ENCODE assay signal across 8 cellular contexts in the genomic region with DNA sequence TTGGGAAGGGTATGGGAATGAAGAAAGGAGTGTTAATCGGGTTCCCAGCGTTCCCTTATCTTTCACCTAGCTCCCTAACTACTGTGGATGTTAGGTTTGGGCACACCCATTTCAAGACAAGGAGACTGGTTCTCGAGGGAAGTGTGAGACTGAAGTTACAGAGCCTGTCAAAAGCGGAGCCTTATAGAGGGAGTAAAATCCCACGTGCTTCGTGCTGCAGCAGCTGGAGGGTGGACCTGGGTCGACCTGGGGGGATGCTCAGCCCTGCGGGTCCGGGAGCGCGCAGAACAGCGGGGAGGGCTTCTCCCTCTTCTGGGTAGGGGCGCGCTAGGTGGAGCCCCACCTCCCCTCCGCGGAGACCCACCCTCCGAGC. TPM values are rescaled to one million over a fixed set of nuclear protein-coding genes. Genes with fewer than 3 reads are reported as not detected.
DNase-seq lines count a peak whose midpoint lies in the region; ATAC-seq and TF ChIP-seq lines count a peak whose summit lies in the region.

No MANE protein-coding gene starts in this region.

- H3K27me3 ChIP-seq in KMS-11 (ENCODE audit: insufficient read depth, low read depth), result no peaks in the 10 kb centered on the region
- H3K27me3 ChIP-seq in iPS-18a (ENCODE audit: control insufficient read depth, insufficient read depth, low read length), result peaks cover 42% of the 10 kb centered on the region

- peak; percentile 22 for ATAC-seq in GM21576 (IDR thresholded peaks at IDR 0.05; ENCODE audit: unreplicated experiment)
- ATAC-seq in stimulated activated naive CD8-positive, alpha-beta T cell treated with anti-CD3 and anti-CD28 coated beads, Interleukin-15, Interleukin-2, amounts not matched to agents 100 U/mL and 50 U/mL, for 24 hours, result peak; percentile 58
- ATAC-seq in HG03039 (IDR thresholded peaks at IDR 0.05; ENCODE audit: unreplicated experiment), result no peak

- no peak overlapping the region for H3K4me3 ChIP-seq in KMS-11 (IDR thresholded peaks at IDR 0.05; ENCODE audit: insufficient read depth, low read depth, low read length)
- peak overlapping the region; percentile 91 for H3K4me3 ChIP-seq in iPS-18a (ENCODE audit: low read length)

- peaks cover 32% of the 10 kb centered on the region for H3K36me3 Mint-ChIP-seq in activated T-helper 2 cell treated with anti-CD3 and anti-CD28 coated beads, Interferon-gamma antibody, Interleukin-2, Interleukin-4, amounts not matched to agents 10 μg/mL and 5 μg/mL and 100 μg/mL, durations not matched to agents 14 hours and 24 hours and 36 hours (ENCODE audit: low read depth)

- H3K27ac Mint-ChIP-seq in activated T-helper 2 cell treated with anti-CD3 and anti-CD28 coated beads, Interferon-gamma antibody, Interleukin-2, Interleukin-4, amounts not matched to agents 10 μg/mL and 5 μg/mL and 100 μg/mL, durations not matched to agents 14 hours and 24 hours and 36 hours, result no peak overlapping the region

- intact Hi-C loops in activated T-helper 2 cell treated with anti-CD3 and anti-CD28 coated beads, Interferon-gamma antibody, Interleukin-2, Interleukin-4, amounts not matched to agents 10 μg/mL and 5 μg/mL and 100 μg/mL, durations not matched to agents 14 hours and 24 hours and 36 hours (cut with micrococcal nuclease), result no loop called here

- H3K9ac ChIP-seq in KMS-11 (no peak overlapping the region; the same call in 1 of the 2 replicates), iPS-18a (ENCODE audit: low read length) (no peak overlapping the region)

- H2AFZ ChIP-seq in KMS-11 (ENCODE audit: low read depth), result peak overlapping the region; percentile 77

- H3K36me3 ChIP-seq in KMS-11 (ENCODE audit: insufficient read depth) (no peaks in the 10 kb centered on the region; the same call in 1 of the 2 replicates), iPS-18a (ENCODE audit: control insufficient read depth, low read depth, low read length) (peaks cover 21% of the 10 kb centered on the region)

- peak overlapping the region; percentile 87 for H3K4me3 Mint-ChIP-seq in activated T-helper 2 cell treated with anti-CD3 and anti-CD28 coated beads, Interferon-gamma antibody, Interleukin-2, Interleukin-4, amounts not matched to agents 10 μg/mL and 5 μg/mL and 100 μg/mL, durations not matched to agents 14 hours and 24 hours and 36 hours (ENCODE audit: low read depth)

- H3K4me1 Mint-ChIP-seq in activated T-helper 2 cell treated with anti-CD3 and anti-CD28 coated beads, Interferon-gamma antibody, Interleukin-2, Interleukin-4, amounts not matched to agents 10 μg/mL and 5 μg/mL and 100 μg/mL, durations not matched to agents 14 hours and 24 hours and 36 hours (ENCODE audit: low read depth), result peaks cover 28% of the 10 kb centered on the region

- peaks cover 30% of the 10 kb centered on the region for H3K27me3 Mint-ChIP-seq in activated T-helper 2 cell treated with anti-CD3 and anti-CD28 coated beads, Interferon-gamma antibody, Interleukin-2, Interleukin-4, amounts not matched to agents 10 μg/mL and 5 μg/mL and 100 μg/mL, durations not matched to agents 14 hours and 24 hours and 36 hours (ENCODE audit: low read depth)

- DNase-seq in DMS53 (lab: John Stamatoyannopoulos, UW), result peak; percentile 72
- no peak for DNase-seq in activated T-helper 2 cell treated with anti-CD3 and anti-CD28 coated beads, Interferon-gamma antibody, Interleukin-2, Interleukin-4, amounts not matched to agents 10 μg/mL and 5 μg/mL and 100 μg/mL, durations not matched to agents 14 hours and 24 hours and 36 hours (ENCODE audit: low spot score)
- DNase-seq in stimulated activated naive CD8-positive, alpha-beta T cell treated with anti-CD3 and anti-CD28 coated beads, Interleukin-15, Interleukin-2, amounts not matched to agents 100 U/mL and 50 U/mL, for 24 hours, result no peak
- DNase-seq in ecto neural progenitor cell (ENCODE audit: low spot score), result no peak

- H3K79me2 ChIP-seq in KMS-11 (ENCODE audit: insufficient read depth, low read depth), result peaks cover 28% of the 10 kb centered on the region

- H3K27ac ChIP-seq in KMS-11, result no peak overlapping the region
- no peak overlapping the region for H3K27ac ChIP-seq in iPS-18a (ENCODE audit: low read length)

- H4K20me1 ChIP-seq in KMS-11 (ENCODE audit: insufficient read depth), result no peaks in the 10 kb centered on the region

- H3K4me1 ChIP-seq in KMS-11 (ENCODE audit: low read depth, poor library complexity, severe bottlenecking) (peaks cover 17% of the 10 kb centered on the region), iPS-18a (ENCODE audit: control insufficient read depth, low read depth, low read length) (peaks cover 10% of the 10 kb centered on the region)

- no peaks in the 10 kb centered on the region for H3K9me3 Mint-ChIP-seq in activated T-helper 2 cell treated with anti-CD3 and anti-CD28 coated beads, Interferon-gamma antibody, Interleukin-2, Interleukin-4, amounts not matched to agents 10 μg/mL and 5 μg/mL and 100 μg/mL, durations not matched to agents 14 hours and 24 hours and 36 hours

- H3K4me2 ChIP-seq in KMS-11, result peak overlapping the region; percentile 58

- no peaks in the 10 kb centered on the region for H3K9me3 ChIP-seq in iPS-18a (ENCODE audit: control insufficient read depth, low read depth, low read length)

- TF ChIP-seq CTCF in KMS-11 (conservative IDR thresholded peaks at IDR 0.05; ENCODE audit: low read depth, low read length), result no peak

RNA-seq across cellular contexts. Expression of gene TMED3, which starts 0.3 kb away (rescaled TPM):
- 49.8 and 51.6 TPM in 2 replicates for total RNA-seq in activated T-helper 2 cell treated with anti-CD3 and anti-CD28 coated beads, Interferon-gamma antibody, Interleukin-2, Interleukin-4, amounts not matched to agents 10 μg/mL and 5 μg/mL and 100 μg/mL, durations not matched to agents 14 hours and 24 hours and 36 hours

RNA-seq across cellular contexts. Expression of gene ANKRD34C, which starts 28.1 kb away (rescaled TPM):
- not detected in 2 replicates for total RNA-seq in activated T-helper 2 cell treated with anti-CD3 and anti-CD28 coated beads, Interferon-gamma antibody, Interleukin-2, Interleukin-4, amounts not matched to agents 10 μg/mL and 5 μg/mL and 100 μg/mL, durations not matched to agents 14 hours and 24 hours and 36 hours
